Comparison of ENCODE assay signal across 13 cellular contexts in the genomic region with DNA sequence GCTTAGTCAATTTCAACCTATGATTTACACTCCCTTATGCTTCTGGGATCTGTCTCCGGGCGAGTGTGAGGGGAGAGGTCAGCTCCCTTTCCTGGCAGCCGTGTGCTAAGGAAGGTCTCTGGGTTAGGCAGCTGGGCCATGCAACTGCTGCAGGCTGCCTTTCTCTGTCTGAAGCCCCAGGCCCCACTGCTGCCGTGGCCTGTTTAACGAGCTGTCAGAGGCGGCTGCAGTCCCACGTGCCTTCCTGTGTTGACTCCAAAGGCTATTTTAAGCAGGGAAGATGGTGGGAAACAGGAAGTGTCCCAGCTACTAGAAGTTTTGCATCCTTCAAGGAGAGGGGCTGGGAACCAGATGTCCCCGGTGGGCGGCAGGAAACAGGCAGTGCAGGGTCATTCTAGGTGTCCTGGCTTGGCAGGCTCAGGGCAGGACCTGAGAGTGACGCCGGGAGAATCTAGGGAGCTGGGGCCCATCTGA.
DNase-seq lines count a peak whose midpoint lies in the region; ATAC-seq and TF ChIP-seq lines count a peak whose summit lies in the region.
"Had no signal": no experiment of that assay in that cellular context is flagged by ENCODE, and none has a peak within 500 bp of the region (broad histone marks: within the 10 kb centered on the region; RNA-seq: fewer than 3 reads in every experiment).

No MANE protein-coding gene starts in this region.

- H3K9me3 ChIP-seq in GM23248 (ENCODE audit: low read depth): no peaks in the 10 kb centered on the region
- H3K9me3 ChIP-seq in left lung: no peaks in the 10 kb centered on the region
- no peaks in the 10 kb centered on the region for H3K9me3 ChIP-seq in sigmoid colon
- H3K9me3 ChIP-seq: BE2C had no signal

- H3K4me1 ChIP-seq in GM23248 (ENCODE audit: insufficient read depth) (no peaks in the 10 kb centered on the region), left lung (peaks cover 0 to 45% of the 10 kb centered on the region in 2 donors), sigmoid colon (peaks cover 0 to 99% (median 71%) of the 10 kb centered on the region in 4 donors)
- H3K4me1 ChIP-seq: BE2C had no signal

- H2AFZ ChIP-seq in GM23248: no peak overlapping the region

- ATAC-seq in left lung: peak; percentile 41
- no peak for ATAC-seq in GM18517 (IDR thresholded peaks at IDR 0.05; ENCODE audit: unreplicated experiment)
- ATAC-seq in stimulated activated naive CD8-positive, alpha-beta T cell treated with anti-CD3 and anti-CD28 coated beads, Interleukin-15, Interleukin-2, amounts not matched to agents 100 U/mL and 50 U/mL, for 24 hours: no peak
- ATAC-seq in GM19023 (IDR thresholded peaks at IDR 0.05; ENCODE audit: unreplicated experiment): no peak

- H3K27ac Mint-ChIP-seq in activated T-helper 2 cell treated with anti-CD3 and anti-CD28 coated beads, Interferon-gamma antibody, Interleukin-2, Interleukin-4, amounts not matched to agents 10 μg/mL and 5 μg/mL and 100 μg/mL, durations not matched to agents 14 hours and 24 hours and 36 hours: no peak overlapping the region

- 41 to 46% methylated on average over 11 of the region's 11 CpGs for WGBS in GM23248 (ENCODE audit: low coverage in 1 of 2, low lambda C conversion rate in 2 of 2, missing lambda C conversion rate in 2 of 2), 2 experiments
- 36 to 73% methylated on average over 11 of the region's 11 CpGs for WGBS in sigmoid colon, 2 donors

- 0 out of 2 replicates have a peak overlapping the region, but pooled peaks have one; percentile 1 for H3K9ac ChIP-seq in GM23248

- no peak for TF ChIP-seq CTCF in left lung (IDR thresholded peaks at IDR 0.05)
- no peak for TF ChIP-seq CTCF in sigmoid colon (IDR thresholded peaks at IDR 0.05)

- H3K27ac ChIP-seq in GM23248 (no peak overlapping the region), left lung (peak overlapping the region; percentile 35 to 58), sigmoid colon (peak overlapping the region; percentile 68 to 98 (median 91))
- H3K27ac ChIP-seq: HL-60, WERI-Rb-1 had no signal

- H3K4me3 Mint-ChIP-seq in activated T-helper 2 cell treated with anti-CD3 and anti-CD28 coated beads, Interferon-gamma antibody, Interleukin-2, Interleukin-4, amounts not matched to agents 10 μg/mL and 5 μg/mL and 100 μg/mL, durations not matched to agents 14 hours and 24 hours and 36 hours (ENCODE audit: low read depth): no peak overlapping the region

- DNase-seq in GM23248 (no peak), dermis microvascular lymphatic vessel endothelial cell (ENCODE audit: low read depth in 2 of 2) (peak; percentile 64 to 98), left lung (peak in 1 of 2 donors; percentile 76), sigmoid colon (peak; percentile 92)
- no peak for DNase-seq in stimulated activated naive CD8-positive, alpha-beta T cell treated with anti-CD3 and anti-CD28 coated beads, Interleukin-15, Interleukin-2, amounts not matched to agents 100 U/mL and 50 U/mL, for 24 hours
- no peak for DNase-seq in activated T-helper 2 cell treated with anti-CD3 and anti-CD28 coated beads, Interferon-gamma antibody, Interleukin-2, Interleukin-4, amounts not matched to agents 10 μg/mL and 5 μg/mL and 100 μg/mL, durations not matched to agents 14 hours and 24 hours and 36 hours (ENCODE audit: low spot score)
- DNase-seq: activated T-cell treated with anti-CD3 and anti-CD28 coated beads, Interleukin-2, amount 50 U/mL, for 48 hours; BE2C; NCI-H187 treated with DMSO at 0.1 percent for 48 hours; WERI-Rb-1 had no signal

- H3K4me3 ChIP-seq in GM23248 (no peak overlapping the region), left lung (no peak overlapping the region), sigmoid colon (no peak overlapping the region)

- H3K27me3 ChIP-seq in GM23248 (replicated peaks; ENCODE audit: insufficient read depth): no peaks in the 10 kb centered on the region
- no peaks in the 10 kb centered on the region for H3K27me3 ChIP-seq in left lung
- H3K27me3 ChIP-seq in sigmoid colon: no peaks in the 10 kb centered on the region
- H3K27me3 ChIP-seq: BE2C had no signal

- H3K9me3 Mint-ChIP-seq in activated T-helper 2 cell treated with anti-CD3 and anti-CD28 coated beads, Interferon-gamma antibody, Interleukin-2, Interleukin-4, amounts not matched to agents 10 μg/mL and 5 μg/mL and 100 μg/mL, durations not matched to agents 14 hours and 24 hours and 36 hours: no peaks in the 10 kb centered on the region

- H3K4me2 ChIP-seq in GM23248 (ENCODE audit: unreplicated experiment): no peak overlapping the region

- peaks cover 35% of the 10 kb centered on the region for H3K79me2 ChIP-seq in GM23248 (ENCODE audit: insufficient read depth)

- H4K20me1 ChIP-seq in GM23248 (ENCODE audit: insufficient read depth): no peaks in the 10 kb centered on the region

- no peaks in the 10 kb centered on the region for H3K4me1 Mint-ChIP-seq in activated T-helper 2 cell treated with anti-CD3 and anti-CD28 coated beads, Interferon-gamma antibody, Interleukin-2, Interleukin-4, amounts not matched to agents 10 μg/mL and 5 μg/mL and 100 μg/mL, durations not matched to agents 14 hours and 24 hours and 36 hours (ENCODE audit: low read depth)

- peaks cover 85% of the 10 kb centered on the region for H3K36me3 ChIP-seq in GM23248 (ENCODE audit: low read depth)
- peaks cover 0 to 98% of the 10 kb centered on the region in 2 donors for H3K36me3 ChIP-seq in left lung
- peaks cover 75 to 100% (median 94%) of the 10 kb centered on the region in 4 donors for H3K36me3 ChIP-seq in sigmoid colon
- H3K36me3 ChIP-seq: WERI-Rb-1 had no signal

- no peaks in the 10 kb centered on the region for H3K36me3 Mint-ChIP-seq in activated T-helper 2 cell treated with anti-CD3 and anti-CD28 coated beads, Interferon-gamma antibody, Interleukin-2, Interleukin-4, amounts not matched to agents 10 μg/mL and 5 μg/mL and 100 μg/mL, durations not matched to agents 14 hours and 24 hours and 36 hours (ENCODE audit: low read depth)

- no peak for TF ChIP-seq POLR2A in sigmoid colon (IDR thresholded peaks at IDR 0.05)

- intact Hi-C loops in left lung (cut with DNase I) (no loop called here), sigmoid colon (cut with DNase I) (no loop called here)
- intact Hi-C loops in activated T-helper 2 cell treated with anti-CD3 and anti-CD28 coated beads, Interferon-gamma antibody, Interleukin-2, Interleukin-4, amounts not matched to agents 10 μg/mL and 5 μg/mL and 100 μg/mL, durations not matched to agents 14 hours and 24 hours and 36 hours (cut with micrococcal nuclease): no loop called here

- in situ Hi-C loops in GM23248 (cut with MboI): no loop called here

- peak in 1 of 4 donors; percentile 73 for TF ChIP-seq EP300 in sigmoid colon (IDR thresholded peaks at IDR 0.05)

- no peaks in the 10 kb centered on the region for H3K27me3 Mint-ChIP-seq in activated T-helper 2 cell treated with anti-CD3 and anti-CD28 coated beads, Interferon-gamma antibody, Interleukin-2, Interleukin-4, amounts not matched to agents 10 μg/mL and 5 μg/mL and 100 μg/mL, durations not matched to agents 14 hours and 24 hours and 36 hours (ENCODE audit: low read depth)

- H3K9me2 ChIP-seq in GM23248 (ENCODE audit: insufficient read depth): no peaks in the 10 kb centered on the region

- peaks cover 43% of the 10 kb centered on the region for H3F3A ChIP-seq in GM23248 (ENCODE audit: insufficient read depth)

Comparison
In these comparisons a context has a peak if more than half of its experiments do, and no peak if none do; other contexts are left out.
1. DNase-seq: peak in dermis microvascular lymphatic vessel endothelial cell (2 of 2) and sigmoid colon (single experiment); none in GM23248 (single experiment), stimulated activated naive CD8-positive, alpha-beta T cell treated with anti-CD3 and anti-CD28 coated beads, Interleukin-15, Interleukin-2, amounts not matched to agents 100 U/mL and 50 U/mL, for 24 hours (single experiment) and activated T-helper 2 cell treated with anti-CD3 and anti-CD28 coated beads, Interferon-gamma antibody, Interleukin-2, Interleukin-4, amounts not matched to agents 10 μg/mL and 5 μg/mL and 100 μg/mL, durations not matched to agents 14 hours and 24 hours and 36 hours (single experiment).